In genomic region chr7:87007063-87007462, GRCh38 we compare ENCODE assay signal across 23 cellular contexts.
"Had no signal": no experiment of that assay in that cellular context is flagged by ENCODE, and none has a peak within 500 bp of the region (broad histone marks: within the 10 kb centered on the region; RNA-seq: fewer than 3 reads in every experiment).

No MANE protein-coding gene starts in this region.

- DNase-seq: IMR-90, Kasumi-1, MM.1S, NCI-H1092 treated with DMSO at 0.1 percent for 48 hours, NCI-H1436, NCI-H187, NCI-H2029, NCI-H2081 treated with DMSO at 0.1 percent for 48 hours, NCI-H2171, NCI-H226, NCI-H446, NCI-H510A, NCI-H524 treated with DMSO at 0.1 percent for 48 hours, NCI-H69, NCI-H774, Right ventricle myocardium superior, RPMI8226, SIG-M5 had no signal

- H3K36me3 ChIP-seq: SJSA1 had no signal

- H3K9me3 ChIP-seq: SJSA1 had no signal

- H3K4me2 ChIP-seq: KMS-11 had no signal

- H3K27me3 ChIP-seq: SJSA1 had no signal

- H3K27ac ChIP-seq: KMS-11, SJSA1, SK-N-MC had no signal

- H3K4me3 ChIP-seq: SJSA1, SK-N-MC had no signal

- H3K4me1 ChIP-seq: SJSA1 had no signal

- FAIRE-seq: HepG2, RCC 7860 had no signal

- H3K9ac ChIP-seq: KMS-11 had no signal

- ATAC-seq: HepG2 had no signal
